Comparison of ENCODE assay signal across 6 cellular contexts in genomic region chr10:133379801-133380666, GRCh38. TPM values are rescaled to one million over a fixed set of nuclear protein-coding genes. Genes with fewer than 3 reads are reported as not detected.
A peak's percentile ranks its signal among the peaks of the same experiment; 100 is the strongest.
DNase-seq lines count a peak whose midpoint lies in the region; ATAC-seq and TF ChIP-seq lines count a peak whose summit lies in the region.

No MANE protein-coding gene starts in this region.

- DNase-seq in endodermal cell (no peak), sigmoid colon (no peak)

- H3K27me3 ChIP-seq in endodermal cell (ENCODE audit: control insufficient read depth, insufficient read depth, low read length, poor library complexity, severe bottlenecking) (peaks cover 43% of the 10 kb centered on the region), sigmoid colon (no peaks in the 10 kb centered on the region)

- TF ChIP-seq CTCF in endodermal cell (conservative IDR thresholded peaks at IDR 0.05) = no peak
- TF ChIP-seq CTCF in sigmoid colon (IDR thresholded peaks at IDR 0.05) = no peak

- H3K4me3 ChIP-seq in endodermal cell (ENCODE audit: low read length) (peak overlapping the region; percentile 71), sigmoid colon (peak overlapping the region; percentile 61 to 98 (median 80))

- H3K9ac ChIP-seq in endodermal cell (ENCODE audit: extremely low read depth, low read length, poor library complexity, severe bottlenecking) = peak overlapping the region; percentile 20

- no peaks in the 10 kb centered on the region for H3K9me3 Mint-ChIP-seq in endodermal cell

- no peak for TF ChIP-seq POLR2A in sigmoid colon (IDR thresholded peaks at IDR 0.05)

- 94 to 97% methylated on average over 22 to 36 of the region's 36 CpGs for WGBS in endodermal cell (ENCODE audit: insufficient coverage in 1 of 2, insufficient read length in 1 of 2), 2 experiments
- 92% methylated on average over 36 of the region's 36 CpGs for WGBS in sigmoid colon, 2 donors

- no peaks in the 10 kb centered on the region for H3K4me1 Mint-ChIP-seq in endodermal cell

- no peak overlapping the region for H3K27ac ChIP-seq in endodermal cell (ENCODE audit: low read depth, low read length)
- peak overlapping the region; percentile 78 to 86 (median 82) for H3K27ac ChIP-seq in sigmoid colon

- no peak for TF ChIP-seq EP300 in sigmoid colon (IDR thresholded peaks at IDR 0.05)

- intact Hi-C loops in sigmoid colon (cut with DNase I) = loop anchor here (2.0 to 5.0 kb wide), 3 partner anchors 13 to 118 kb away; no protein-coding TSS in a partner anchor

- peak overlapping the region; percentile 58 for H3K4me3 Mint-ChIP-seq in endodermal cell

- H3K36me3 ChIP-seq in endodermal cell (ENCODE audit: control insufficient read depth, insufficient read depth, low read length) (no peaks in the 10 kb centered on the region), sigmoid colon (peaks cover 0 to 22% (median 0%) of the 10 kb centered on the region in 4 donors)

- H3K36me3 Mint-ChIP-seq in endodermal cell (ENCODE audit: low read depth) = peaks cover 14% of the 10 kb centered on the region

- peaks cover 43% of the 10 kb centered on the region for H3K27me3 Mint-ChIP-seq in endodermal cell (ENCODE audit: insufficient read depth)

- H3K9me3 ChIP-seq in endodermal cell (ENCODE audit: control insufficient read depth, low read length) = no peaks in the 10 kb centered on the region
- H3K9me3 ChIP-seq in sigmoid colon = no peaks in the 10 kb centered on the region

- H3K4me1 ChIP-seq in endodermal cell (ENCODE audit: control insufficient read depth, insufficient read depth, low read length) = no peaks in the 10 kb centered on the region
- H3K4me1 ChIP-seq in sigmoid colon = peaks cover 0 to 23% (median 17%) of the 10 kb centered on the region in 4 donors

- H3K27ac Mint-ChIP-seq in endodermal cell = no peak overlapping the region

- ATAC-seq in HG03097 (IDR thresholded peaks at IDR 0.05; ENCODE audit: low FRiP score, unreplicated experiment) (peak; percentile 14), GM18502 (IDR thresholded peaks at IDR 0.05; ENCODE audit: poor library complexity, unreplicated experiment) (no peak), HG02642 (IDR thresholded peaks at IDR 0.05; ENCODE audit: poor library complexity, unreplicated experiment) (no peak), GM19463 (IDR thresholded peaks at IDR 0.05; ENCODE audit: unreplicated experiment) (no peak)

RNA-seq across cellular contexts. Expression of gene PAOX, which starts 1.0 kb away (rescaled TPM):
- total RNA-seq in endodermal cell (10 to 100 TPM in 1 of 2 donors, 1 to 10 TPM in 1; 9.7 to 11.1 TPM), sigmoid colon (10 to 100 TPM in 3 of 4 donors, 1 to 10 TPM in 1; 6.4 to 11.8 (median 11.0) TPM)
- polyA plus RNA-seq in endodermal cell (2013, experiment 1 of 2) = 5.4 TPM
- 5.5 TPM for polyA plus RNA-seq in endodermal cell (2013, experiment 2 of 2)
- polyA plus RNA-seq in sigmoid colon = 1 to 10 TPM; 5.4 to 8.7 (median 6.5) TPM

RNA-seq across cellular contexts. Expression of gene ECHS1, which starts 6.9 kb away (rescaled TPM):
- total RNA-seq in endodermal cell (100 to 1,000 TPM in 1 of 2 donors, 10 to 100 TPM in 1; 92.3 to 102 TPM), sigmoid colon (10 to 100 TPM; 58.6 to 87.0 (median 65.6) TPM)
- 91.8 TPM for polyA plus RNA-seq in endodermal cell (2013, experiment 1 of 2)
- 91.2 TPM for polyA plus RNA-seq in endodermal cell (2013, experiment 2 of 2)
- polyA plus RNA-seq in sigmoid colon = 100 to 1,000 TPM; 187 to 360 (median 220) TPM

RNA-seq across cellular contexts. Expression of gene MTG1, which starts 13.9 kb away (rescaled TPM):
- total RNA-seq in endodermal cell (10 to 100 TPM; 71.3 to 86.0 TPM), sigmoid colon (10 to 100 TPM; 14.0 to 28.8 (median 17.0) TPM)
- 46.8 TPM for polyA plus RNA-seq in endodermal cell (2013, experiment 1 of 2)
- polyA plus RNA-seq in endodermal cell (2013, experiment 2 of 2) = 45.4 TPM
- polyA plus RNA-seq in sigmoid colon = 10 to 100 TPM; 27.6 to 63.6 (median 30.3) TPM

RNA-seq across cellular contexts. Expression of gene FUOM, which starts 22.2 kb away (rescaled TPM):
- total RNA-seq in endodermal cell (10 to 100 TPM; 81.0 to 83.9 TPM), sigmoid colon (10 to 100 TPM in 2 of 4 donors, 1 to 10 TPM in 2; 8.0 to 25.7 (median 12.8) TPM)
- 25.6 TPM for polyA plus RNA-seq in endodermal cell (2013, experiment 1 of 2)
- polyA plus RNA-seq in endodermal cell (2013, experiment 2 of 2) = 26.4 TPM
- polyA plus RNA-seq in sigmoid colon = 10 to 100 TPM; 39.0 to 98.0 (median 48.9) TPM

RNA-seq across cellular contexts. Expression of gene PRAP1, which starts 32.9 kb away (rescaled TPM):
- total RNA-seq in endodermal cell (not detected), sigmoid colon (1 to 10 TPM in 1 of 4 donors, not detected in 3; 2.9 TPM)
- not detected for polyA plus RNA-seq in endodermal cell (2013, experiment 1 of 2)
- polyA plus RNA-seq in endodermal cell (2013, experiment 2 of 2) = not detected
- polyA plus RNA-seq in sigmoid colon = 100 to 1,000 TPM in 1 of 3 donors, 10 to 100 TPM in 2; 73.4 to 102 (median 88.9) TPM
